ENCODE assay signal across 8 cellular contexts in the genomic region with DNA sequence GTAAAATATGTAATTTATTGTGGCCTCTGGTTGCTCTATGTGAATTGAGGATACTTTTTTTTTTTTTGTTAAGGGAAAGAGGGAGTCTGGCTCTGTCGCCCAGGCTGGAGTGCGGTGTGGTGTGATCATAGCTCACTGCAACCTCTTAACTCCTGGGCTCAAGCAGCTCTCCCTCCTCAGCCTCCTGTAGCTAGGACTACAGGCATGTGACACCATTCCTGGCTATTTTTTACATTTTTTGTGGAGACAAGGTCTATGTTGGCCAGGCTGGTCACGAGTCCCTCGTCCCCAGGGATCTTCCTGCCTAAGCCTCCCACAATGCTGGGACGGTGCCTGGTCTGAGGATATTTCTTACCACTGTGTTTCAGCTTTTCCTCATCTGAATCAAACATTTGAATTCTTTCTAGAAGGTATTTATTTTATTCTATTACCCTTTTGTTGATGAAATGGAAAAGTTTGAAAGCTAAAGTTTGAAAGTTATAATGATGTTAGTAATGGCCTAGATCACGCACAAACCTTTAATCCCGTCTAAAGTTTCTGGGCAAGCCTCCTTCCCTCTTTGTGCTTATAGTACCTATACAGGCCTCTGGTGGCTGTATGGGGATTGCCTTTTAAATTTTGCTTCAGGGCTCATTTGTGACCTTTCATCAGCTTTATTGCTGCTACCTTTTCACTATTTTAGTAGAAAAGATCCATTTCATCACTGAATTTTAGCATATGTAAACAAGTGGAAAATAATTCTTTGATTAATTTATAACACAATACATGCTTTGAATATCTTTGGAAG. TPM values are rescaled to one million over a fixed set of nuclear protein-coding genes. Genes with fewer than 3 reads are reported as not detected.
DNase-seq lines count a peak whose midpoint lies in the region; ATAC-seq and TF ChIP-seq lines count a peak whose summit lies in the region.

No MANE protein-coding gene starts in this region.

- peaks cover 49% of the 10 kb centered on the region for H3K36me3 Mint-ChIP-seq in Calu3 (ENCODE audit: insufficient read depth, unreplicated experiment)
- peaks cover 16% of the 10 kb centered on the region for H3K36me3 Mint-ChIP-seq in nephron progenitor cell (ENCODE audit: low read depth)

- DNase-seq in Calu3 (peak; percentile 6), WERI-Rb-1 (no peak), fibroblast of villous mesenchyme (ENCODE audit: low read depth) (peak; percentile 80), nephron progenitor cell (peak; percentile 47), NCI-H345 treated with DMSO at 0.1 percent for 48 hours (lab: John Stamatoyannopoulos, UW; ENCODE audit: unreplicated experiment) (no peak)

- BruUV-seq in Calu3 (replicated peaks; lab: Mats Ljungman, UMichigan) = no TSS peak

- intact Hi-C loops in Calu3 (cut with micrococcal nuclease; ENCODE audit: unreplicated experiment) = loop anchor here (5.0 to 10.0 kb wide), 2 partner anchors 60 to 343 kb away; a partner anchor contains a TSS

- H3K9me3 Mint-ChIP-seq in Calu3 (ENCODE audit: low read depth, unreplicated experiment) (no peaks in the 10 kb centered on the region), nephron progenitor cell (no peaks in the 10 kb centered on the region)

- H3K4me3 Mint-ChIP-seq in Calu3 (ENCODE audit: low read depth, unreplicated experiment) = peak overlapping the region; percentile 89
- peak overlapping the region; percentile 91 for H3K4me3 Mint-ChIP-seq in nephron progenitor cell

- peaks cover 23% of the 10 kb centered on the region for H3K4me1 ChIP-seq in HUES48 (ENCODE audit: control insufficient read depth, insufficient read depth, low read length)

- H3K27me3 Mint-ChIP-seq in Calu3 (ENCODE audit: unreplicated experiment) (no peaks in the 10 kb centered on the region), nephron progenitor cell (ENCODE audit: low read depth, poor library complexity) (no peaks in the 10 kb centered on the region)

- CTCF ChIA-PET in Calu3 (lab: Charles Lee) = interaction anchor here (0.6 to 0.9 kb wide), 3 partner anchors 10 to 688 kb away, joined by 3 to 4 read pairs (median 3); no protein-coding TSS in a partner anchor

- H3K9me3 ChIP-seq in HUES48 (ENCODE audit: control insufficient read depth, insufficient read depth, low read length) (no peaks in the 10 kb centered on the region), WERI-Rb-1 (ENCODE audit: severe bottlenecking) (no peaks in the 10 kb centered on the region)

- H3K4me1 Mint-ChIP-seq in Calu3 (ENCODE audit: low read depth, unreplicated experiment) (peaks cover 27% of the 10 kb centered on the region), nephron progenitor cell (peaks cover 48% of the 10 kb centered on the region)

- H3K27ac Mint-ChIP-seq in Calu3 (ENCODE audit: unreplicated experiment) = peak overlapping the region; percentile 96
- H3K27ac Mint-ChIP-seq in nephron progenitor cell = peak overlapping the region; percentile 98

- ATAC-seq in HG03432 (IDR thresholded peaks at IDR 0.05; ENCODE audit: unreplicated experiment) (no peak), HG02642 (IDR thresholded peaks at IDR 0.05; ENCODE audit: poor library complexity, unreplicated experiment) (no peak)

- peak overlapping the region; percentile 97 for H3K27ac ChIP-seq in HUES48 (ENCODE audit: low read depth, low read length)
- peak overlapping the region; percentile 96 for H3K27ac ChIP-seq in WERI-Rb-1

- H3K4me3 ChIP-seq in HUES48 (ENCODE audit: low read depth, low read length) (peak overlapping the region; percentile 96), WERI-Rb-1 (ENCODE audit: low read depth, low read length) (peak overlapping the region; percentile 99), fibroblast of villous mesenchyme (ENCODE audit: low read depth, low read length) (peak overlapping the region; percentile 99)

- H3K27me3 ChIP-seq in HUES48 (ENCODE audit: control insufficient read depth, insufficient read depth, low read length) (no peaks in the 10 kb centered on the region), WERI-Rb-1 (ENCODE audit: insufficient read depth, low read depth, severe bottlenecking) (no peaks in the 10 kb centered on the region)

- peak overlapping the region; percentile 91 for H3K9ac ChIP-seq in HUES48 (ENCODE audit: low read depth, low read length)

- TF ChIP-seq CTCF in Calu3 (IDR thresholded peaks at IDR 0.05; ENCODE audit: unreplicated experiment) (no peak), WERI-Rb-1 (IDR thresholded peaks at IDR 0.05; ENCODE audit: low read depth, low read length) (peak; percentile 14; the same call in 1 of the 2 replicates), fibroblast of villous mesenchyme (IDR thresholded peaks at IDR 0.05; ENCODE audit: insufficient read depth, low read depth, low read length) (no peak), nephron progenitor cell (IDR thresholded peaks at IDR 0.05) (peak; percentile 28)

- H3K36me3 ChIP-seq in HUES48 (ENCODE audit: control insufficient read depth, insufficient read depth, low read length) = peaks cover 24% of the 10 kb centered on the region
- H3K36me3 ChIP-seq in WERI-Rb-1 = peaks cover 31% of the 10 kb centered on the region

RNA-seq across cellular contexts. Expression of a gene that starts 2.0 kb away (rescaled TPM):
- total RNA-seq in Calu3 (2022) (38.8 and 44.6 TPM in 2 replicates), fibroblast of villous mesenchyme (55.7 and 62.2 TPM in 2 replicates)

RNA-seq across cellular contexts. Expression of a gene that starts 28.5 kb away (rescaled TPM):
- total RNA-seq in Calu3 (2022) (3.0 and 4.3 TPM in 2 replicates), fibroblast of villous mesenchyme (0.32 and 0.43 TPM in 2 replicates)

Comparison
In these comparisons a context has a peak if more than half of its experiments do, and no peak if none do; other contexts are left out.
1. DNase-seq: peak in Calu3 (single experiment), fibroblast of villous mesenchyme (single experiment) and nephron progenitor cell (single experiment); none in WERI-Rb-1 (single experiment) and NCI-H345 treated with DMSO at 0.1 percent for 48 hours (single experiment).
2. CTCF ChIP-seq: peak in WERI-Rb-1 (single experiment) and nephron progenitor cell (single experiment); none in Calu3 (single experiment) and fibroblast of villous mesenchyme (single experiment).
3. Peak in every context shown above with its lines, with median percentiles within 50 percentile points of each other: H3K4me3 ChIP-seq.